In genomic region chr4:19700951-19701350, GRCh38 we compare ENCODE assay signal across 33 cellular contexts.
A peak's percentile ranks its signal among the peaks of the same experiment; 100 is the strongest.
DNase-seq lines count a peak whose midpoint lies in the region; ATAC-seq, FAIRE-seq and TF ChIP-seq lines count a peak whose summit lies in the region.
"Had no signal": no experiment of that assay in that cellular context is flagged by ENCODE, and none has a peak within 500 bp of the region (broad histone marks: within the 10 kb centered on the region; RNA-seq: fewer than 3 reads in every experiment).

No MANE protein-coding gene starts in this region.

- no peaks in the 10 kb centered on the region for H3K27me3 Mint-ChIP-seq in natural killer cell treated with Interleukin-12 subunit alpha and Interleukin-12 subunit beta and Interleukin-15 and Interleukin-18, amount 100 ng/mL, for 72 hours
- H3K27me3 Mint-ChIP-seq: activated naive CD8-positive, alpha-beta T cell treated with anti-CD3 and anti-CD28 coated beads for 36 hours; stimulated activated memory B cell treated with anti-CD40 and anti-IgM and Interleukin-4, amounts not matched to agents 10 μg/mL and 1 μg/mL and 100 μg/mL, for 72 hours; T-helper 17 cell had no signal

- no peaks in the 10 kb centered on the region for H3K4me1 ChIP-seq in OCI-LY3 (ENCODE audit: low read length)
- H3K4me1 ChIP-seq: lower lobe of right lung, parathyroid adenoma, upper lobe of left lung had no signal

- H3K27ac Mint-ChIP-seq in natural killer cell treated with Interleukin-12 subunit alpha and Interleukin-12 subunit beta and Interleukin-15 and Interleukin-18, amount 100 ng/mL, for 72 hours: no peak overlapping the region
- H3K27ac Mint-ChIP-seq: activated naive CD8-positive, alpha-beta T cell treated with anti-CD3 and anti-CD28 coated beads for 36 hours; nephron; stimulated activated memory B cell treated with anti-CD40 and anti-IgM and Interleukin-4, amounts not matched to agents 10 μg/mL and 1 μg/mL and 100 μg/mL, for 72 hours; T-helper 17 cell had no signal

- H3K4me2 ChIP-seq in OCI-LY3 (ENCODE audit: low read length): no peak overlapping the region
- H3K4me2 ChIP-seq: BLaER1 had no signal

- H3K36me3 Mint-ChIP-seq in natural killer cell treated with Interleukin-12 subunit alpha and Interleukin-12 subunit beta and Interleukin-15 and Interleukin-18, amount 100 ng/mL, for 72 hours: no peaks in the 10 kb centered on the region
- H3K36me3 Mint-ChIP-seq: activated naive CD8-positive, alpha-beta T cell treated with anti-CD3 and anti-CD28 coated beads for 36 hours; stimulated activated memory B cell treated with anti-CD40 and anti-IgM and Interleukin-4, amounts not matched to agents 10 μg/mL and 1 μg/mL and 100 μg/mL, for 72 hours had no signal

- H3K36me3 ChIP-seq in OCI-LY3 (replicated peaks; ENCODE audit: low read depth, low read length) (no peaks in the 10 kb centered on the region), bronchial epithelial cell (ENCODE audit: control insufficient read depth, insufficient read depth, low read length) (no peaks in the 10 kb centered on the region)
- H3K36me3 ChIP-seq: BLaER1, lower lobe of right lung, upper lobe of left lung had no signal

- 0 out of 2 replicates have a peak overlapping the region, but pooled peaks have one; percentile 45 for H2AFZ ChIP-seq in OCI-LY3 (ENCODE audit: low read depth, low read length)
- H2AFZ ChIP-seq: parathyroid adenoma had no signal

- no peak overlapping the region for H3K4me3 Mint-ChIP-seq in natural killer cell treated with Interleukin-12 subunit alpha and Interleukin-12 subunit beta and Interleukin-15 and Interleukin-18, amount 100 ng/mL, for 72 hours
- H3K4me3 Mint-ChIP-seq: activated naive CD8-positive, alpha-beta T cell treated with anti-CD3 and anti-CD28 coated beads for 36 hours; nephron; stimulated activated memory B cell treated with anti-CD40 and anti-IgM and Interleukin-4, amounts not matched to agents 10 μg/mL and 1 μg/mL and 100 μg/mL, for 72 hours; T-helper 17 cell had no signal

- H3K9me3 ChIP-seq in OCI-LY3 (ENCODE audit: insufficient read depth, low read length): no peaks in the 10 kb centered on the region
- H3K9me3 ChIP-seq: lower lobe of right lung, mucosa of descending colon, upper lobe of left lung had no signal

- H4K20me1 ChIP-seq in OCI-LY3 (ENCODE audit: insufficient read depth, low read length): no peaks in the 10 kb centered on the region
- H4K20me1 ChIP-seq: BLaER1 had no signal

- H3K4me3 ChIP-seq in OCI-LY3 (ENCODE audit: low read length) (no peak overlapping the region), bronchial epithelial cell (ENCODE audit: low read depth, low read length) (no peak overlapping the region)
- H3K4me3 ChIP-seq: BLaER1, dorsolateral prefrontal cortex, lower lobe of right lung, mucosa of descending colon, upper lobe of left lung had no signal

- DNase-seq in EH (ENCODE audit: low read depth): peak; percentile 25
- peak; percentile 68 for DNase-seq in bronchial epithelial cell (ENCODE audit: low read depth)
- DNase-seq in kidney tubule cell (ENCODE audit: low spot score): peak; percentile 65
- no peak for DNase-seq in left cardiac atrium
- DNase-seq in HUDEP-2 (lab: John Stamatoyannopoulos, UW; ENCODE audit: unreplicated experiment in 76 of 76): no peak
- DNase-seq in natural killer cell treated with Interleukin-12 subunit alpha and Interleukin-12 subunit beta and Interleukin-15 and Interleukin-18, amount 100 ng/mL, for 72 hours (ENCODE audit: low spot score): no peak
- DNase-seq: ACHN; activated CD4-positive, alpha-beta T cell treated with anti-CD3 and anti-CD28 coated beads for 1 hour; activated effector memory CD4-positive, alpha-beta T cell treated with Interleukin-2 at 50 U/mL for 16 hours; activated naive CD8-positive, alpha-beta T cell treated with anti-CD3 and anti-CD28 coated beads for 36 hours; activated T-cell treated with anti-CD3 and anti-CD28 coated beads for 4 hours; aorta; DMS153; dorsolateral prefrontal cortex; kidney; lower lobe of right lung; mucosa of descending colon; NCI-H1048; NCI-H187; NCI-H526 treated with DMSO at 0.1 percent for 48 hours; right cardiac atrium; RPMI8226; stimulated activated CD4-positive, alpha-beta T cell treated with anti-CD3 and anti-CD28 coated beads, Interleukin-4, amount 100 ng/mL, for 4 hours; substantia nigra; T-helper 17 cell; upper lobe of left lung had no signal

- no peak for TF ChIP-seq CTCF in OCI-LY3 (IDR thresholded peaks at IDR 0.05; ENCODE audit: low read depth, low read length)
- no peak for TF ChIP-seq CTCF in bronchial epithelial cell (IDR thresholded peaks at IDR 0.05; ENCODE audit: insufficient read depth, low read length, severe bottlenecking)

- peaks cover 28% of the 10 kb centered on the region for H3K9me3 Mint-ChIP-seq in natural killer cell treated with Interleukin-12 subunit alpha and Interleukin-12 subunit beta and Interleukin-15 and Interleukin-18, amount 100 ng/mL, for 72 hours

- no peak overlapping the region for H3K9ac ChIP-seq in OCI-LY3 (ENCODE audit: low read length)
- H3K9ac ChIP-seq: BLaER1, parathyroid adenoma had no signal

- ATAC-seq in left cardiac atrium (no peak), GM19467 (IDR thresholded peaks at IDR 0.05; ENCODE audit: unreplicated experiment) (no peak)
- no peak for ATAC-seq in natural killer cell treated with Interleukin-12 subunit alpha and Interleukin-12 subunit beta and Interleukin-15 and Interleukin-18, amount 100 ng/mL, for 72 hours
- ATAC-seq: lower lobe of right lung; mucosa of descending colon; right cardiac atrium; stimulated activated memory B cell treated with anti-CD40 and anti-IgM and Interleukin-4, amounts not matched to agents 10 μg/mL and 1 μg/mL and 100 μg/mL, for 72 hours; T-helper 17 cell had no signal

- FAIRE-seq in bronchial epithelial cell (lab: Jason Lieb, UNC): no peak

- no peaks in the 10 kb centered on the region for H3K4me1 Mint-ChIP-seq in natural killer cell treated with Interleukin-12 subunit alpha and Interleukin-12 subunit beta and Interleukin-15 and Interleukin-18, amount 100 ng/mL, for 72 hours (ENCODE audit: low read depth in 2 of 2)
- H3K4me1 Mint-ChIP-seq: activated naive CD8-positive, alpha-beta T cell treated with anti-CD3 and anti-CD28 coated beads for 36 hours; nephron; T-helper 17 cell had no signal

- no peaks in the 10 kb centered on the region for H3K79me2 ChIP-seq in OCI-LY3 (ENCODE audit: low read length)
- H3K79me2 ChIP-seq: parathyroid adenoma had no signal

- intact Hi-C loops in left cardiac atrium (cut with DNase I): no loop called here

- no peaks in the 10 kb centered on the region for H3K27me3 ChIP-seq in OCI-LY3 (ENCODE audit: low read depth, low read length)
- H3K27me3 ChIP-seq in bronchial epithelial cell (ENCODE audit: control insufficient read depth, insufficient read depth, low read length): no peaks in the 10 kb centered on the region
- H3K27me3 ChIP-seq: BLaER1, dorsolateral prefrontal cortex, upper lobe of left lung had no signal

- H3K27ac ChIP-seq in OCI-LY3 (ENCODE audit: low read length): no peak overlapping the region
- H3K27ac ChIP-seq: BLaER1, dorsolateral prefrontal cortex, HL-60, lower lobe of right lung, parathyroid adenoma, upper lobe of left lung had no signal

Comparison
In these comparisons a context has a peak if more than half of its experiments do, and no peak if none do; other contexts are left out.
1. DNase-seq: peak in EH (single experiment), bronchial epithelial cell (single experiment) and kidney tubule cell (single experiment); none in left cardiac atrium (single experiment), HUDEP-2 (0 of 76) and natural killer cell treated with Interleukin-12 subunit alpha and Interleukin-12 subunit beta and Interleukin-15 and Interleukin-18, amount 100 ng/mL, for 72 hours (single experiment).